7 cellular contexts compared by ENCODE assay signal in the genomic region with DNA sequence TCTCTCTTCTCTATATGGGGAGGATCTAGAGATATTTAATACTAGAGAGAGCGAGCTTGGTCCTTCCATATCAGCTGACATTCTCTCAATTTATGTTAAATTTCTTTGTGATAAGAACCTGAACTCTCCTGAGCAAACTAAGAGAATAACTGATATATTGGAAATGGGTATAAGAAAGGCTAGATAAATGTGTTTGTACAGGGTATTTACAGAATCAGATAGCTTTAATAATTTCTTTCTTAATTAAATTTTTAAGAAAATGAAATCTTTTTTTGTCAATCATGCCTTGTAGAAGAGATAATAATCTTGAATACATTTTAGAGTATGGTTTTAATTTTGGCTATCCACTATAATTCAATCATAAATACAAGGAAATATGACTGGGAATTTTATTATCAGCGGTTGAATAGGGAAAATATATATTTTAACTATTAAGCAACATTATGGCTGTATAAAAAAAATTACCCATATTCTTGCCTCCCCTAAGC.
"Had no signal": no experiment of that assay in that cellular context is flagged by ENCODE, and none has a peak within 500 bp of the region (broad histone marks: within the 10 kb centered on the region; RNA-seq: fewer than 3 reads in every experiment).

No MANE protein-coding gene starts in this region.

- H3K9me3 Mint-ChIP-seq: HFFc6 had no signal

- ATAC-seq: HCT116, HepG2 had no signal

- H3K4me1 Mint-ChIP-seq: IgD-negative memory B cell had no signal

- H3K4me3 Mint-ChIP-seq: HFFc6, IgD-negative memory B cell had no signal

- H3K27ac Mint-ChIP-seq: HFFc6, IgD-negative memory B cell had no signal

- FAIRE-seq: HepG2 had no signal

- H3K27me3 Mint-ChIP-seq: IgD-negative memory B cell had no signal

- DNase-seq: GM23248, GOT3, H7, HFFc6 had no signal
